Comparison of ENCODE assay signal across 9 cellular contexts in genomic region chr4:47519239-47519883, GRCh38. TPM values are rescaled to one million over a fixed set of nuclear protein-coding genes. Genes with fewer than 3 reads are reported as not detected.
DNase-seq lines count a peak whose midpoint lies in the region; ATAC-seq and TF ChIP-seq lines count a peak whose summit lies in the region.
"Had no signal": no experiment of that assay in that cellular context is flagged by ENCODE, and none has a peak within 500 bp of the region (broad histone marks: within the 10 kb centered on the region; RNA-seq: fewer than 3 reads in every experiment).

No MANE protein-coding gene starts in this region.

- H3K36me3 Mint-ChIP-seq in activated CD4-positive, alpha-beta T cell treated with anti-CD3 and anti-CD28 coated beads for 36 hours (ENCODE audit: low read depth): peaks cover 2% of the 10 kb centered on the region

- peak; percentile 100 for ATAC-seq in GM19455 (IDR thresholded peaks at IDR 0.05; ENCODE audit: unreplicated experiment)
- peak; percentile 99 for ATAC-seq in HG03108 (IDR thresholded peaks at IDR 0.05; ENCODE audit: unreplicated experiment)
- no peak for ATAC-seq in activated CD4-positive, alpha-beta T cell treated with anti-CD3 and anti-CD28 coated beads for 36 hours

- H3K4me3 Mint-ChIP-seq in activated CD4-positive, alpha-beta T cell treated with anti-CD3 and anti-CD28 coated beads for 36 hours: no peak overlapping the region
- H3K4me3 Mint-ChIP-seq: T-helper 1 cell treated with Interleukin-12 subunit alpha and Interleukin-12 subunit beta and Interleukin-4 antibody, amounts not matched to agents 30 μg/mL and 1 μg/mL, for 36 hours had no signal

- no peak overlapping the region for H3K27ac Mint-ChIP-seq in activated CD4-positive, alpha-beta T cell treated with anti-CD3 and anti-CD28 coated beads for 36 hours

- no peak overlapping the region for H3K27ac ChIP-seq in coronary artery

- peaks cover 6% of the 10 kb centered on the region for H3K4me1 Mint-ChIP-seq in activated CD4-positive, alpha-beta T cell treated with anti-CD3 and anti-CD28 coated beads for 36 hours

- TF ChIP-seq CTCF in coronary artery (IDR thresholded peaks at IDR 0.05): no peak

- intact Hi-C loops in activated CD4-positive, alpha-beta T cell treated with anti-CD3 and anti-CD28 coated beads for 36 hours (cut with DNase I, micrococcal nuclease): no loop called here

- DNase-seq in CD1c-positive myeloid dendritic cell (ENCODE audit: extremely low spot score) (peak; percentile 43), UCSD-AML1 (lab: John Stamatoyannopoulos, UW; ENCODE audit: unreplicated experiment) (peak; percentile 10), coronary artery (ENCODE audit: low spot score) (no peak), DMS153 (lab: John Stamatoyannopoulos, UW) (no peak), dermis blood vessel endothelial cell (no peak)
- DNase-seq in activated CD4-positive, alpha-beta T cell treated with anti-CD3 and anti-CD28 coated beads for 36 hours: no peak

- H3K27me3 Mint-ChIP-seq in activated CD4-positive, alpha-beta T cell treated with anti-CD3 and anti-CD28 coated beads for 36 hours: no peaks in the 10 kb centered on the region

- POLR2A ChIA-PET in activated CD4-positive, alpha-beta T cell treated with anti-CD3 and anti-CD28 coated beads for 36 hours (lab: Charles Lee): no interaction called here

- H3K4me3 ChIP-seq in coronary artery: no peak overlapping the region

- CTCF ChIA-PET in activated CD4-positive, alpha-beta T cell treated with anti-CD3 and anti-CD28 coated beads for 36 hours (lab: Charles Lee): interaction anchor here (0.6 to 1.5 kb wide), 3 partner anchors 40 to 60 kb away, joined by 3 read pairs; partner anchors contain the start of gene COMMD8

- H3K9me3 Mint-ChIP-seq in activated CD4-positive, alpha-beta T cell treated with anti-CD3 and anti-CD28 coated beads for 36 hours (ENCODE audit: low read depth): no peaks in the 10 kb centered on the region
- H3K9me3 Mint-ChIP-seq: T-helper 1 cell treated with Interleukin-12 subunit alpha and Interleukin-12 subunit beta and Interleukin-4 antibody, amounts not matched to agents 30 μg/mL and 1 μg/mL, for 36 hours had no signal

RNA-seq across cellular contexts. Expression of gene ATP10D, which starts 34.3 kb away (rescaled TPM):
- 26.9 and 30.5 TPM in 2 replicates for total RNA-seq in dermis blood vessel endothelial cell
- total RNA-seq in activated CD4-positive, alpha-beta T cell treated with anti-CD3 and anti-CD28 coated beads for 36 hours: 1 to 10 TPM; 2.5 to 2.8 TPM

RNA-seq across cellular contexts. Expression of gene COMMD8, which starts 55.9 kb away (rescaled TPM):
- total RNA-seq in dermis blood vessel endothelial cell: 20.4 and 24.0 TPM in 2 replicates
- 10 to 100 TPM; 15.0 to 26.5 TPM for total RNA-seq in activated CD4-positive, alpha-beta T cell treated with anti-CD3 and anti-CD28 coated beads for 36 hours

Comparison
In these comparisons a context has a peak if more than half of its experiments do, and no peak if none do; other contexts are left out.
1. DNase-seq: peak in CD1c-positive myeloid dendritic cell (single experiment) and UCSD-AML1 (single experiment); none in coronary artery (single experiment), DMS153 (single experiment), dermis blood vessel endothelial cell (single experiment) and activated CD4-positive, alpha-beta T cell treated with anti-CD3 and anti-CD28 coated beads for 36 hours (single experiment).